28 cellular contexts compared by ENCODE assay signal in genomic region chr1:38512024-38512623, GRCh38.
"Had no signal": no experiment of that assay in that cellular context is flagged by ENCODE, and none has a peak within 500 bp of the region (broad histone marks: within the 10 kb centered on the region; RNA-seq: fewer than 3 reads in every experiment).

No MANE protein-coding gene starts in this region.

- H3K9me3 ChIP-seq: left ventricle myocardium inferior, mucosa of descending colon, pancreas, prostate gland, stomach, thoracic aorta, tibial artery, upper lobe of right lung, vagina had no signal

- H3K4me1 Mint-ChIP-seq: naive thymus-derived CD4-positive, alpha-beta T cell; stimulated activated naive B cell treated with anti-CD40 and anti-IgM and Interleukin-4, amounts not matched to agents 10 μg/mL and 1 μg/mL and 100 μg/mL, for 72 hours had no signal

- DNase-seq: hippocampal formation; left ventricle myocardium inferior; midbrain; mucosa of descending colon; naive thymus-derived CD4-positive, alpha-beta T cell; nucleus accumbens; pancreas; posterior cingulate gyrus; retina; right cardiac atrium; stimulated activated CD4-positive, alpha-beta T cell treated with anti-CD3 and anti-CD28 coated beads, Interleukin-12 subunit alpha, Interleukin-12 subunit beta, amount 100 ng/mL, for 4 hours; stimulated activated CD4-positive, alpha-beta T cell treated with anti-CD3 and anti-CD28 coated beads, Interleukin-15, amount 100 ng/mL, for 24 hours; stimulated activated CD4-positive, alpha-beta T cell treated with anti-CD3 and anti-CD28 coated beads, Interleukin-2, amount 100 ng/mL, for 24 hours; stimulated activated CD4-positive, alpha-beta T cell treated with anti-CD3 and anti-CD28 coated beads, Interleukin-4, amount 100 ng/mL, for 1 hour; stimulated activated naive B cell treated with anti-CD40 and anti-IgM and Interleukin-4, amounts not matched to agents 10 μg/mL and 1 μg/mL and 100 μg/mL, for 72 hours; stimulated activated naive CD8-positive, alpha-beta T cell treated with anti-CD3 and anti-CD28 coated beads, Interleukin-15, Interleukin-2, amounts not matched to agents 100 U/mL and 50 U/mL, for 24 hours; stomach; tibial artery; trophoblast cell had no signal

- H3K4me3 Mint-ChIP-seq: naive thymus-derived CD4-positive, alpha-beta T cell; natural killer cell treated with Interleukin-12 subunit alpha and Interleukin-12 subunit beta and Interleukin-15 and Interleukin-18, amount 100 ng/mL, for 72 hours; neural crest cell; stimulated activated naive B cell treated with anti-CD40 and anti-IgM and Interleukin-4, amounts not matched to agents 10 μg/mL and 1 μg/mL and 100 μg/mL, for 72 hours had no signal

- H3K27ac Mint-ChIP-seq: naive thymus-derived CD4-positive, alpha-beta T cell; natural killer cell treated with Interleukin-12 subunit alpha and Interleukin-12 subunit beta and Interleukin-15 and Interleukin-18, amount 100 ng/mL, for 72 hours; stimulated activated naive B cell treated with anti-CD40 and anti-IgM and Interleukin-4, amounts not matched to agents 10 μg/mL and 1 μg/mL and 100 μg/mL, for 72 hours had no signal

- H3K27me3 ChIP-seq: vagina had no signal

- H3K36me3 Mint-ChIP-seq: naive thymus-derived CD4-positive, alpha-beta T cell; natural killer cell treated with Interleukin-12 subunit alpha and Interleukin-12 subunit beta and Interleukin-15 and Interleukin-18, amount 100 ng/mL, for 72 hours; stimulated activated naive B cell treated with anti-CD40 and anti-IgM and Interleukin-4, amounts not matched to agents 10 μg/mL and 1 μg/mL and 100 μg/mL, for 72 hours had no signal

- H3K27ac ChIP-seq: left ventricle myocardium inferior, pancreas, prostate gland, stomach, thoracic aorta, tibial artery, upper lobe of right lung, vagina had no signal

- H3K4me1 ChIP-seq: pancreas, prostate gland, tibial artery had no signal

- H3K9me3 Mint-ChIP-seq: naive thymus-derived CD4-positive, alpha-beta T cell; natural killer cell treated with Interleukin-12 subunit alpha and Interleukin-12 subunit beta and Interleukin-15 and Interleukin-18, amount 100 ng/mL, for 72 hours; neural crest cell; stimulated activated naive B cell treated with anti-CD40 and anti-IgM and Interleukin-4, amounts not matched to agents 10 μg/mL and 1 μg/mL and 100 μg/mL, for 72 hours had no signal

- ATAC-seq: mucosa of descending colon; naive thymus-derived CD4-positive, alpha-beta T cell; pancreas; right cardiac atrium; sciatic nerve; stimulated activated naive B cell treated with anti-CD40 and anti-IgM and Interleukin-4, amounts not matched to agents 10 μg/mL and 1 μg/mL and 100 μg/mL, for 72 hours; stimulated activated naive CD8-positive, alpha-beta T cell treated with anti-CD3 and anti-CD28 coated beads, Interleukin-15, Interleukin-2, amounts not matched to agents 100 U/mL and 50 U/mL, for 24 hours had no signal

- H3K36me3 ChIP-seq: left ventricle myocardium inferior, pancreas, prostate gland, stomach, thoracic aorta, tibial artery, upper lobe of right lung, vagina had no signal

- H3K4me3 ChIP-seq: left ventricle myocardium inferior, lung, mucosa of descending colon, pancreas, prostate gland, skin epidermis, stomach, thoracic aorta, tibial artery, upper lobe of right lung, vagina had no signal
